In the genomic region with DNA sequence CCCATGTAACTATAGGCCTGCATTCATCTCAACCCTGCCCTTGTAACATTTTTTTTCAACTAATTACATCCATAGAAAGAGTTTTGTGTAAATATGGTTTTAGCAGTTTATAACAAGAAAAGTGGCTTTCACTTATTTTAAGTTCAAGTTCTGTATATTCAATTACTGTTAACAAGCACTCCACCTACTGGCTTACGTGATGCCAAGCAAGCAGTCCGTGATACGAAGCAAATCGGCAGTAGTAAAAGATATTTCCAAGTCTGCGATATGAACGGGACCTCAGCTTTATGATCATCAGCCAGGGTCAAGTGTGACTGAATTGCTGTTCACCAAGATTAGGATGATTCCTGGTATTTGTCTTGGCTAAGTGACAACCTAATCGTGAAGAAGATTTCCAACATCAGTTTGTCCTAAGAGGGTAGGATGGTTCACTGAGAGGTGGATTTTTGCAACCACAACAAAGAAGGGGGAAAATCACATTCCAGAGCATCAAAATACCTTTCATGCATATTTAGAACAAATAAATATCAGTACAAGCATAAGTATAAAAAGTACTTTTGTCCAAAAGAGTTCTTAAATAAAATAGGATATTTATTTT, we compare ENCODE assay signal across 8 cellular contexts.
DNase-seq lines count a peak whose midpoint lies in the region; ATAC-seq and TF ChIP-seq lines count a peak whose summit lies in the region.

No MANE protein-coding gene starts in this region.

- H3K4me1 Mint-ChIP-seq in GM23338: no peaks in the 10 kb centered on the region
- no peaks in the 10 kb centered on the region for H3K4me1 Mint-ChIP-seq in T-helper 17 cell

- H3F3A ChIP-seq in GM23338 (replicated peaks; ENCODE audit: low read depth): no peaks in the 10 kb centered on the region

- H3K36me3 ChIP-seq in GM23338 (ENCODE audit: insufficient read depth): no peaks in the 10 kb centered on the region
- H3K36me3 ChIP-seq in upper lobe of right lung: no peaks in the 10 kb centered on the region

- no peaks in the 10 kb centered on the region for H3K27me3 Mint-ChIP-seq in GM23338 (ENCODE audit: insufficient read depth, low read depth, poor library complexity)
- no peaks in the 10 kb centered on the region for H3K27me3 Mint-ChIP-seq in T-helper 17 cell

- H3K27ac ChIP-seq in GM23338 (ENCODE audit: low read depth) (no peak overlapping the region), upper lobe of right lung (no peak overlapping the region), coronary artery (no peak overlapping the region)

- H3K4me3 Mint-ChIP-seq in GM23338: no peak overlapping the region
- H3K4me3 Mint-ChIP-seq in T-helper 17 cell: no peak overlapping the region

- TF ChIP-seq CTCF in GM23338 (conservative IDR thresholded peaks at IDR 0.05; ENCODE audit: low read depth in 2 of 2) (peak; percentile 58 to 64), upper lobe of right lung (IDR thresholded peaks at IDR 0.05) (peak; percentile 45), coronary artery (IDR thresholded peaks at IDR 0.05) (no peak)

- ATAC-seq in GM23338 (peak; percentile 34; the same call in 1 of the 3 replicates), upper lobe of right lung (peak; percentile 24), T-helper 17 cell (no peak)

- H2AFZ ChIP-seq in GM23338: no peak overlapping the region

- no peak overlapping the region for H3K4me2 ChIP-seq in GM23338

- DNase-seq in A172 (ENCODE audit: low spot score) (peak; percentile 30), GM23338 (ENCODE audit: low spot score) (peak; percentile 51), NCI-H748 treated with DMSO at 0.1 percent for 48 hours (lab: John Stamatoyannopoulos, UW) (peak; percentile 79), fibroblast of gingiva (ENCODE audit: low read depth) (peak; percentile 66), upper lobe of right lung (no peak), NCI-H1048 (lab: John Stamatoyannopoulos, UW) (no peak), coronary artery (ENCODE audit: low spot score) (no peak), T-helper 17 cell (no peak)

- H3K36me3 Mint-ChIP-seq in GM23338 (ENCODE audit: low read depth) (no peaks in the 10 kb centered on the region), T-helper 17 cell (ENCODE audit: low read depth) (no peaks in the 10 kb centered on the region)

- no peaks in the 10 kb centered on the region for H3K9me3 ChIP-seq in upper lobe of right lung
- no peaks in the 10 kb centered on the region for H3K9me3 ChIP-seq in T-helper 17 cell (ENCODE audit: control insufficient read depth, low read length, poor library complexity, severe bottlenecking)

- H3K79me2 ChIP-seq in GM23338 (replicated peaks; ENCODE audit: insufficient read depth): no peaks in the 10 kb centered on the region

- H4K20me1 ChIP-seq in GM23338 (replicated peaks; ENCODE audit: insufficient read depth): no peaks in the 10 kb centered on the region

- H3K27me3 ChIP-seq in GM23338 (ENCODE audit: insufficient read depth) (no peaks in the 10 kb centered on the region), upper lobe of right lung (peaks cover 5% of the 10 kb centered on the region)

- intact Hi-C loops in upper lobe of right lung (cut with DNase I): no loop called here

- H3K4me3 ChIP-seq in GM23338 (no peak overlapping the region), upper lobe of right lung (no peak overlapping the region), coronary artery (no peak overlapping the region)

- H3K27ac Mint-ChIP-seq in GM23338: no peak overlapping the region
- H3K27ac Mint-ChIP-seq in T-helper 17 cell: no peak overlapping the region

- no peaks in the 10 kb centered on the region for H3K9me3 Mint-ChIP-seq in GM23338

- H3K4me1 ChIP-seq in GM23338 (ENCODE audit: insufficient read depth): no peaks in the 10 kb centered on the region
- no peaks in the 10 kb centered on the region for H3K4me1 ChIP-seq in upper lobe of right lung

- no peaks in the 10 kb centered on the region for H3K9me2 ChIP-seq in GM23338 (ENCODE audit: insufficient read depth)

TF ChIP-seq in GM23338, 12 proteins besides CTCF, POLR2A, EP300 and RAD21 (continues in another document):
- no peak for TF ChIP-seq ZNF114 (CRISPR knock-in tag; IDR thresholded peaks at IDR 0.05)
- no peak for TF ChIP-seq POLR2AphosphoS5 (IDR thresholded peaks at IDR 0.05; ENCODE audit: low read depth)
- TF ChIP-seq ZNF331 (CRISPR knock-in tag; IDR thresholded peaks at IDR 0.05; ENCODE audit: low read depth): no peak
- TF ChIP-seq CREB1 (CRISPR knock-in tag; IDR thresholded peaks at IDR 0.05; ENCODE audit: low read depth): no peak
- TF ChIP-seq EZH2 (IDR thresholded peaks at IDR 0.05; ENCODE audit: low read depth, unreplicated experiment): no peak
- TF ChIP-seq, protein P1, sequence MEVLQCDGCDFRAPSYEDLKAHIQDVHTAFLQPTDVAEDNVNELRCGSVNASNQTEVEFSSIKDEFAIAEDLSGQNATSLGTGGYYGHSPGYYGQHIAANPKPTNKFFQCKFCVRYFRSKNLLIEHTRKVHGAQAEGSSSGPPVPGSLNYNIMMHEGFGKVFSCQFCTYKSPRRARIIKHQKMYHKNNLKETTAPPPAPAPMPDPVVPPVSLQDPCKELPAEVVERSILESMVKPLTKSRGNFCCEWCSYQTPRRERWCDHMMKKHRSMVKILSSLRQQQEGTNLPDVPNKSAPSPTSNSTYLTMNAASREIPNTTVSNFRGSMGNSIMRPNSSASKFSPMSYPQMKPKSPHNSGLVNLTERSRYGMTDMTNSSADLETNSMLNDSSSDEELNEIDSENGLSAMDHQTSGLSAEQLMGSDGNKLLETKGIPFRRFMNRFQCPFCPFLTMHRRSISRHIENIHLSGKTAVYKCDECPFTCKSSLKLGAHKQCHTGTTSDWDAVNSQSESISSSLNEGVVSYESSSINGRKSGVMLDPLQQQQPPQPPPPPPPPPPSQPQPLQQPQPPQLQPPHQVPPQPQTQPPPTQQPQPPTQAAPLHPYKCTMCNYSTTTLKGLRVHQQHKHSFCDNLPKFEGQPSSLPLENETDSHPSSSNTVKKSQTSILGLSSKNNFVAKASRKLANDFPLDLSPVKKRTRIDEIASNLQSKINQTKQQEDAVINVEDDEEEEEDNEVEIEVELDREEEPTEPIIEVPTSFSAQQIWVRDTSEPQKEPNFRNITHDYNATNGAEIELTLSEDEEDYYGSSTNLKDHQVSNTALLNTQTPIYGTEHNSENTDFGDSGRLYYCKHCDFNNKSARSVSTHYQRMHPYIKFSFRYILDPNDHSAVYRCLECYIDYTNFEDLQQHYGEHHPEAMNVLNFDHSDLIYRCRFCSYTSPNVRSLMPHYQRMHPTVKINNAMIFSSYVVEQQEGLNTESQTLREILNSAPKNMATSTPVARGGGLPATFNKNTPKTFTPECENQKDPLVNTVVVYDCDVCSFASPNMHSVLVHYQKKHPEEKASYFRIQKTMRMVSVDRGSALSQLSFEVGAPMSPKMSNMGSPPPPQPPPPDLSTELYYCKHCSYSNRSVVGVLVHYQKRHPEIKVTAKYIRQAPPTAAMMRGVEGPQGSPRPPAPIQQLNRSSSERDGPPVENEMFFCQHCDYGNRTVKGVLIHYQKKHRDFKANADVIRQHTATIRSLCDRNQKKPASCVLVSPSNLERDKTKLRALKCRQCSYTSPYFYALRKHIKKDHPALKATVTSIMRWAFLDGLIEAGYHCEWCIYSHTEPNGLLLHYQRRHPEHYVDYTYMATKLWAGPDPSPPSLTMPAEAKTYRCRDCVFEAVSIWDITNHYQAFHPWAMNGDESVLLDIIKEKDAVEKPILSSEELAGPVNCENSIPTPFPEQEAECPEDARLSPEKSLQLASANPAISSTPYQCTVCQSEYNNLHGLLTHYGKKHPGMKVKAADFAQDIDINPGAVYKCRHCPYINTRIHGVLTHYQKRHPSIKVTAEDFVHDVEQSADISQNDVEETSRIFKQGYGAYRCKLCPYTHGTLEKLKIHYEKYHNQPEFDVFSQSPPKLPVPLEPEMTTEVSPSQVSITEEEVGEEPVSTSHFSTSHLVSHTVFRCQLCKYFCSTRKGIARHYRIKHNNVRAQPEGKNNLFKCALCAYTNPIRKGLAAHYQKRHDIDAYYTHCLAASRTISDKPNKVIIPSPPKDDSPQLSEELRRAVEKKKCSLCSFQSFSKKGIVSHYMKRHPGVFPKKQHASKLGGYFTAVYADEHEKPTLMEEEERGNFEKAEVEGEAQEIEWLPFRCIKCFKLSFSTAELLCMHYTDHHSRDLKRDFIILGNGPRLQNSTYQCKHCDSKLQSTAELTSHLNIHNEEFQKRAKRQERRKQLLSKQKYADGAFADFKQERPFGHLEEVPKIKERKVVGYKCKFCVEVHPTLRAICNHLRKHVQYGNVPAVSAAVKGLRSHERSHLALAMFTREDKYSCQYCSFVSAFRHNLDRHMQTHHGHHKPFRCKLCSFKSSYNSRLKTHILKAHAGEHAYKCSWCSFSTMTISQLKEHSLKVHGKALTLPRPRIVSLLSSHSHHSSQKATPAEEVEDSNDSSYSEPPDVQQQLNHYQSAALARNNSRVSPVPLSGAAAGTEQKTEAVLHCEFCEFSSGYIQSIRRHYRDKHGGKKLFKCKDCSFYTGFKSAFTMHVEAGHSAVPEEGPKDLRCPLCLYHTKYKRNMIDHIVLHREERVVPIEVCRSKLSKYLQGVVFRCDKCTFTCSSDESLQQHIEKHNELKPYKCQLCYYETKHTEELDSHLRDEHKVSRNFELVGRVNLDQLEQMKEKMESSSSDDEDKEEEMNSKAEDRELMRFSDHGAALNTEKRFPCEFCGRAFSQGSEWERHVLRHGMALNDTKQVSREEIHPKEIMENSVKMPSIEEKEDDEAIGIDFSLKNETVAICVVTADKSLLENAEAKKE (CRISPR knock-in tag; IDR thresholded peaks at IDR 0.05): no peak
- no peak for TF ChIP-seq JUNB (IDR thresholded peaks at IDR 0.05; ENCODE audit: unreplicated experiment)
- TF ChIP-seq, protein P2, sequence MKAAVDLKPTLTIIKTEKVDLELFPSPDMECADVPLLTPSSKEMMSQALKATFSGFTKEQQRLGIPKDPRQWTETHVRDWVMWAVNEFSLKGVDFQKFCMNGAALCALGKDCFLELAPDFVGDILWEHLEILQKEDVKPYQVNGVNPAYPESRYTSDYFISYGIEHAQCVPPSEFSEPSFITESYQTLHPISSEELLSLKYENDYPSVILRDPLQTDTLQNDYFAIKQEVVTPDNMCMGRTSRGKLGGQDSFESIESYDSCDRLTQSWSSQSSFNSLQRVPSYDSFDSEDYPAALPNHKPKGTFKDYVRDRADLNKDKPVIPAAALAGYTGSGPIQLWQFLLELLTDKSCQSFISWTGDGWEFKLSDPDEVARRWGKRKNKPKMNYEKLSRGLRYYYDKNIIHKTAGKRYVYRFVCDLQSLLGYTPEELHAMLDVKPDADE (IDR thresholded peaks at IDR 0.05): no peak

Comparison
In these comparisons a context has a peak if more than half of its experiments do, and no peak if none do; other contexts are left out.
1. DNase-seq: peak in A172 (single experiment), GM23338 (single experiment), NCI-H748 treated with DMSO at 0.1 percent for 48 hours (single experiment) and fibroblast of gingiva (single experiment); none in upper lobe of right lung (single experiment), NCI-H1048 (single experiment), coronary artery (single experiment) and T-helper 17 cell (0 of 3).